16 cellular contexts compared by ENCODE assay signal in the genomic region with DNA sequence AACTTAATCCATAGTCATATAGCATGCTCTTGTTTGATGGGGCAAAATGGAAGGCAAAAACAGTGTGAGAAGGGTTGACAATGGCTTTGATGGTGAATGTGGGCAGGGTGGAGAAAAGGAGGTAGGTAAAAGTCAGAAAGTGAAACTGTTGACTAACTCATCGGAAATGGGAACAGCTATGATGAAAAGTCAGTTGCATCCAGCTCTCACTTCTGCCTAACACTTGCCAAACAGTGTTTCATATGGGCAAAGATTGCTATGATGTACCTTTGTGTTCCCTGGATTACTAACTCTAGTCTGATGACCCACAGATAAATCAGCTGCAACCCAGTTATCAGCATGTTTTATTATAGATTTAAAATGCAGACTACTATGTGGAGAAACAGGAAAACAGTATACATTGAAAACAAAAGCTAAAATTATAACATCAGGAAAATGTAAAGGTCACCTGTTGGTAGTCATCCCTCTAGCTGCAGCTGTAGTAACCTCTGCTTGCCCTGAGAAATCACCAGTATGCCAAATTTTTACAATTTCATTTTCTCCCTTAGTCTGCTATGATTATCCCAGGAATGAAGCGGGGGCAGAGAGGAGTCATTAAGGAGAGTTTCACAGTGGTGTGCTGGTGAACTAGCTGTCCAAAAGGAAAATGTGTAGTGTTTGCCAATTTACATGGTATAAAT. TPM values are rescaled to one million over a fixed set of nuclear protein-coding genes. Genes with fewer than 3 reads are reported as not detected.
DNase-seq lines count a peak whose midpoint lies in the region; ATAC-seq, FAIRE-seq and TF ChIP-seq lines count a peak whose summit lies in the region.
"Had no signal": no experiment of that assay in that cellular context is flagged by ENCODE, and none has a peak within 500 bp of the region (broad histone marks: within the 10 kb centered on the region; RNA-seq: fewer than 3 reads in every experiment).

No MANE protein-coding gene starts in this region.

- no peak overlapping the region for H2AFZ ChIP-seq in SK-N-SH (ENCODE audit: low read depth)

- H3K4me3 ChIP-seq in SK-N-SH (ENCODE audit: low read depth in 2 of 2, low read length in 1 of 2) = no peak overlapping the region
- H3K4me3 ChIP-seq: esophagus squamous epithelium had no signal

- H3K4me2 ChIP-seq in SK-N-SH = peak overlapping the region; percentile 12; the same call in 1 of the 2 replicates

- H3K36me3 ChIP-seq in SK-N-SH (replicated peaks in 1 of 2; ENCODE audit: control insufficient read depth in 1 of 2, insufficient read depth in 2 of 2, low read length in 1 of 2) = peaks cover 0 to 5% of the 10 kb centered on the region in 2 experiments
- H3K36me3 ChIP-seq: esophagus squamous epithelium had no signal

- H3K9me3 ChIP-seq in SK-N-SH = no peaks in the 10 kb centered on the region
- H3K9me3 ChIP-seq: esophagus squamous epithelium had no signal

- H3K79me2 ChIP-seq in SK-N-SH (ENCODE audit: insufficient read depth) = no peaks in the 10 kb centered on the region

- no peak overlapping the region for H3K9ac ChIP-seq in SK-N-SH

- no peak overlapping the region for H3K4me3 Mint-ChIP-seq in activated CD4-positive, alpha-beta T cell treated with anti-CD3 and anti-CD28 coated beads, Interleukin-2, amount 10 ng/mL, durations not matched to agents 7 days and 5 days
- no peak overlapping the region for H3K4me3 Mint-ChIP-seq in endothelial cell (ENCODE audit: unreplicated experiment)
- H3K4me3 Mint-ChIP-seq: CD8-positive, alpha-beta T cell; naive thymus-derived CD8-positive, alpha-beta T cell had no signal

- TF ChIP-seq POLR2A in GM12891 (IDR thresholded peaks at IDR 0.05; ENCODE audit: low read depth, low read length) = no peak

- H3K27ac Mint-ChIP-seq in activated CD4-positive, alpha-beta T cell treated with anti-CD3 and anti-CD28 coated beads, Interleukin-2, amount 10 ng/mL, durations not matched to agents 7 days and 5 days = no peak overlapping the region
- no peak overlapping the region for H3K27ac Mint-ChIP-seq in endothelial cell (ENCODE audit: unreplicated experiment)
- H3K27ac Mint-ChIP-seq: CD8-positive, alpha-beta T cell; progenitor cell of endocrine pancreas had no signal

- WGBS in SK-N-SH (ENCODE audit: low lambda C conversion rate) = 55% methylated on average over 2 of the region's 2 CpGs

- CTCF ChIA-PET in activated CD4-positive, alpha-beta T cell treated with anti-CD3 and anti-CD28 coated beads, Interleukin-2, amount 10 ng/mL, durations not matched to agents 7 days and 5 days (lab: Charles Lee) = interaction anchor here (0.8 to 1.0 kb wide), 3 partner anchors 13 to 68 kb away, joined by 3 to 4 read pairs (median 3); no protein-coding TSS in a partner anchor
- CTCF ChIA-PET in SK-N-SH (lab: Yijun Ruan, JAX) = no interaction called here

- H3K27me3 ChIP-seq in SK-N-SH (ENCODE audit: insufficient read depth) = no peaks in the 10 kb centered on the region
- H3K27me3 ChIP-seq: esophagus squamous epithelium had no signal

- no peaks in the 10 kb centered on the region for H3K9me3 Mint-ChIP-seq in activated CD4-positive, alpha-beta T cell treated with anti-CD3 and anti-CD28 coated beads, Interleukin-2, amount 10 ng/mL, durations not matched to agents 7 days and 5 days
- no peaks in the 10 kb centered on the region for H3K9me3 Mint-ChIP-seq in endothelial cell (ENCODE audit: unreplicated experiment)
- H3K9me3 Mint-ChIP-seq: CD8-positive, alpha-beta T cell; naive thymus-derived CD8-positive, alpha-beta T cell had no signal

- H3K27ac ChIP-seq in SK-N-SH (ENCODE audit: low read depth in 2 of 2, low read length in 1 of 2) = no peak overlapping the region
- H3K27ac ChIP-seq: esophagus squamous epithelium had no signal

- TF ChIP-seq CTCF in SK-N-SH (IDR thresholded peaks at IDR 0.05) = no peak
- no peak for TF ChIP-seq CTCF in endothelial cell (IDR thresholded peaks at IDR 0.05; ENCODE audit: unreplicated experiment)

- no peaks in the 10 kb centered on the region for H3K36me3 Mint-ChIP-seq in activated CD4-positive, alpha-beta T cell treated with anti-CD3 and anti-CD28 coated beads, Interleukin-2, amount 10 ng/mL, durations not matched to agents 7 days and 5 days (ENCODE audit: low read depth)
- H3K36me3 Mint-ChIP-seq in endothelial cell (ENCODE audit: low read depth, unreplicated experiment) = no peaks in the 10 kb centered on the region
- H3K36me3 Mint-ChIP-seq: CD8-positive, alpha-beta T cell; naive thymus-derived CD8-positive, alpha-beta T cell had no signal

- ATAC-seq in GM19397 (IDR thresholded peaks at IDR 0.05; ENCODE audit: unreplicated experiment) = no peak
- ATAC-seq: CD8-positive, alpha-beta T cell; naive thymus-derived CD8-positive, alpha-beta T cell had no signal

- H3K4me1 Mint-ChIP-seq in activated CD4-positive, alpha-beta T cell treated with anti-CD3 and anti-CD28 coated beads, Interleukin-2, amount 10 ng/mL, durations not matched to agents 7 days and 5 days = peaks cover 26% of the 10 kb centered on the region
- H3K4me1 Mint-ChIP-seq in endothelial cell (ENCODE audit: unreplicated experiment) = no peaks in the 10 kb centered on the region

- DNase-seq in activated CD4-positive, alpha-beta T cell treated with anti-CD3 and anti-CD28 coated beads, Interleukin-2, amount 10 ng/mL, durations not matched to agents 7 days and 5 days = peak; percentile 37
- no peak for DNase-seq in activated CD4-positive, alpha-beta T cell treated with anti-CD3 and anti-CD28 coated beads, Interleukin-2, amount 50 U/mL, for 4 hours
- no peak for DNase-seq in GM12891 (ENCODE audit: insufficient read length, low spot score)
- no peak for DNase-seq in SK-N-SH
- DNase-seq in medulla oblongata (ENCODE audit: extremely low spot score) = peak; percentile 27
- no peak for DNase-seq in endothelial cell (ENCODE audit: low spot score)
- DNase-seq in stimulated activated naive CD4-positive, alpha-beta T cell (lab: John Stamatoyannopoulos, UW) = no peak
- DNase-seq: CD8-positive, alpha-beta T cell; esophagus squamous epithelium; glutamatergic neuron; NCI-H1105; SHP77; small intestine had no signal

- H4K20me1 ChIP-seq in SK-N-SH (ENCODE audit: insufficient read depth) = no peaks in the 10 kb centered on the region

- TF ChIP-seq RAD21 in SK-N-SH (IDR thresholded peaks at IDR 0.05; ENCODE audit: low read length) = no peak

- TF ChIP-seq EP300 in SK-N-SH (IDR thresholded peaks at IDR 0.05; ENCODE audit: borderline replicate concordance in 1 of 2, low read depth in 1 of 2, low read length in 1 of 2) = no peak

- H3K27me3 Mint-ChIP-seq in activated CD4-positive, alpha-beta T cell treated with anti-CD3 and anti-CD28 coated beads, Interleukin-2, amount 10 ng/mL, durations not matched to agents 7 days and 5 days = peaks cover 6% of the 10 kb centered on the region
- H3K27me3 Mint-ChIP-seq in endothelial cell (ENCODE audit: unreplicated experiment) = no peaks in the 10 kb centered on the region
- H3K27me3 Mint-ChIP-seq: progenitor cell of endocrine pancreas had no signal

- peaks cover 0 to 9% of the 10 kb centered on the region in 2 experiments; a peak in 2 of 4 replicates for H3K4me1 ChIP-seq in SK-N-SH (ENCODE audit: control insufficient read depth in 1 of 2, insufficient read depth in 2 of 2, low read depth in 1 of 2, low read length in 1 of 2)
- H3K4me1 ChIP-seq: esophagus squamous epithelium had no signal

- H3K9me2 ChIP-seq in SK-N-SH = no peaks in the 10 kb centered on the region

- POLR2A ChIA-PET in activated CD4-positive, alpha-beta T cell treated with anti-CD3 and anti-CD28 coated beads, Interleukin-2, amount 10 ng/mL, durations not matched to agents 7 days and 5 days (lab: Charles Lee) = no interaction called here
- POLR2A ChIA-PET in SK-N-SH (lab: Yijun Ruan, JAX) = interaction anchor here (0.6 kb wide), 1 partner anchor 345 kb away, joined by 3 read pairs; no protein-coding TSS in a partner anchor

- no peaks in the 10 kb centered on the region for H3F3A ChIP-seq in SK-N-SH (replicated peaks; ENCODE audit: insufficient read depth)

- no peak for FAIRE-seq in GM12891 (lab: Jason Lieb, UNC)
- FAIRE-seq: small intestine had no signal

TF ChIP-seq in GM12891, 5 proteins besides CTCF, POLR2A, EP300 and RAD21:
- TF ChIP-seq POU2F2 (IDR thresholded peaks at IDR 0.05; ENCODE audit: low read depth, low read length) = no peak
- no peak for TF ChIP-seq TAF1 (IDR thresholded peaks at IDR 0.05; ENCODE audit: low read depth, low read length)
- no peak for TF ChIP-seq PAX5 (IDR thresholded peaks at IDR 0.05; ENCODE audit: insufficient read depth, low read length, severe bottlenecking)
- 0 out of 2 replicates have a peak, but pooled peaks have one; percentile 1 for TF ChIP-seq SPI1 (IDR thresholded peaks at IDR 0.05; ENCODE audit: low read depth, low read length)
- no peak for TF ChIP-seq POLR2AphosphoS5 (IDR thresholded peaks at IDR 0.05; ENCODE audit: low read depth, low read length)

TF ChIP-seq in SK-N-SH, 30 proteins besides CTCF, POLR2A, EP300 and RAD21 (continues in another document):
- TF ChIP-seq, protein P1, sequence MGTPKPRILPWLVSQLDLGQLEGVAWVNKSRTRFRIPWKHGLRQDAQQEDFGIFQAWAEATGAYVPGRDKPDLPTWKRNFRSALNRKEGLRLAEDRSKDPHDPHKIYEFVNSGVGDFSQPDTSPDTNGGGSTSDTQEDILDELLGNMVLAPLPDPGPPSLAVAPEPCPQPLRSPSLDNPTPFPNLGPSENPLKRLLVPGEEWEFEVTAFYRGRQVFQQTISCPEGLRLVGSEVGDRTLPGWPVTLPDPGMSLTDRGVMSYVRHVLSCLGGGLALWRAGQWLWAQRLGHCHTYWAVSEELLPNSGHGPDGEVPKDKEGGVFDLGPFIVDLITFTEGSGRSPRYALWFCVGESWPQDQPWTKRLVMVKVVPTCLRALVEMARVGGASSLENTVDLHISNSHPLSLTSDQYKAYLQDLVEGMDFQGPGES (IDR thresholded peaks at IDR 0.05; ENCODE audit: low read depth, low read length) = no peak
- TF ChIP-seq RFX5 (IDR thresholded peaks at IDR 0.05; ENCODE audit: low read length) = no peak
- TF ChIP-seq CHD2 (IDR thresholded peaks at IDR 0.05; ENCODE audit: low read length, partially characterized antibody) = no peak
- no peak for TF ChIP-seq NFIC (IDR thresholded peaks at IDR 0.05; ENCODE audit: borderline replicate concordance)
- TF ChIP-seq USF1 (IDR thresholded peaks at IDR 0.05; ENCODE audit: borderline replicate concordance, low read depth) = no peak
- no peak for TF ChIP-seq ELF1 (IDR thresholded peaks at IDR 0.05)
- no peak for TF ChIP-seq FOXJ3 (CRISPR knock-in tag; IDR thresholded peaks at IDR 0.05)

RNA-seq across cellular contexts. Expression of gene TNFSF18, which starts 11.7 kb away (rescaled TPM):
- total RNA-seq in activated CD4-positive, alpha-beta T cell treated with anti-CD3 and anti-CD28 coated beads, Interleukin-2, amount 10 ng/mL, durations not matched to agents 7 days and 5 days = not detected
- not detected for polyA plus RNA-seq in GM12891 (2012; ENCODE audit: low read depth, missing spikeins)
- 1.2 and 2.8 TPM in 2 replicates for polyA plus RNA-seq in SK-N-SH (2012; rRNA removed)
- polyA plus RNA-seq in SK-N-SH (2012; cell fraction: cytosol; rRNA removed) = 3.3 and 3.7 TPM in 2 replicates
- 0.38 and 1.0 TPM in 2 replicates for polyA plus RNA-seq in SK-N-SH (2012; cell fraction: nucleus; rRNA removed)
- 0.33 TPM for total RNA-seq in endothelial cell (ENCODE audit: unreplicated experiment)
- total RNA-seq: CD8-positive, alpha-beta T cell; naive thymus-derived CD8-positive, alpha-beta T cell; progenitor cell of endocrine pancreas had no signal
- polyA plus RNA-seq: naive thymus-derived CD8-positive, alpha-beta T cell had no signal

Comparison
In these comparisons a context has a peak if more than half of its experiments do, and no peak if none do; other contexts are left out.
1. DNase-seq: peak in activated CD4-positive, alpha-beta T cell treated with anti-CD3 and anti-CD28 coated beads, Interleukin-2, amount 10 ng/mL, durations not matched to agents 7 days and 5 days (single experiment) and medulla oblongata (single experiment); none in activated CD4-positive, alpha-beta T cell treated with anti-CD3 and anti-CD28 coated beads, Interleukin-2, amount 50 U/mL, for 4 hours (0 of 2), GM12891 (single experiment), SK-N-SH (single experiment), endothelial cell (single experiment) and stimulated activated naive CD4-positive, alpha-beta T cell (0 of 6).